ENCODE assay signal across 1 cellular context in the genomic region with DNA sequence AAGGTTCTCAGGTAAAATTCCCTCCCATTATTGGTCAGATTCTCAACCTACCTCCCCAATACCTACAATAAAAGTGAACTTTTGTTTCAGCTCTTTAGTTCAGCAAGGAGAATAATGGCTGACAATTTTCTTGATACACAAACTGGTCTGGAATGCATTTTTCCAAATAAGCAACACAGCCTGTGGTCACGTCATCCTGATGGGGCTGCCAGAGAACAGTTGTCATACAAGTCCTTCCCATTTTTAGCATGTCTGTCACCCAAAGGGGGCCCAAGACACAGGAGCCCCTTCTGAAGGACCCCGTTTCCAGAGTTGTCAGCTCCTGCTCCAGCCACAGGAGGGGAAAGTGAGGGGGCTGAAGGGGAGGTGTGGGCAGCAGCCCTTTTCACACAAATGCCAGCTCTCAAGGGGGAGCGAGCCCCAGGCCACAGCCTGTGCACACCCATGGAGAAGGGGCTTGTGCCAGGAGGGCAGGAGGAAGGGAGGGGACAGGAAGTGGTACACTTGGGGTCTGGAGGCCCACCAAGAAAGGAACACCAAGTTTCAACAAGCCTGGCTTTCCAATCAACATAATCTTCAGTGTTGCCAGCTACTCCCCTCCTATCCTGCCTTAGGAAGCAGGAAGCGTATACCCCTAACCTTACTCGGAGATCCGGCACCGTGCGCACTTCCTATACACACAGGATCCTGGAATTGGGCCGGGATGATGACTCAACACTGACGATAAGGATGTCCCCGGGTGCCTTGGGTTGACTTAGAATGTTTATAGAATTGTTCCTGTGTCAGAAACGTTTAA.
TF ChIP-seq lines count a peak whose summit lies in the region.

No MANE protein-coding gene starts in this region.

TF ChIP-seq in HCT116, 20 proteins besides CTCF, POLR2A, EP300 and RAD21 (continued from another document):
- TF ChIP-seq REST (IDR thresholded peaks at IDR 0.05; ENCODE audit: low read depth) (no peak), TCF7L2 (IDR thresholded peaks at IDR 0.05; ENCODE audit: borderline replicate concordance, extremely low read depth, insufficient read depth, insufficient read length) (no peak), EGR1 (IDR thresholded peaks at IDR 0.05; ENCODE audit: low read depth) (no peak)
TF ChIP-seq in HCT116: peak in this region for 0.
